Comparison of ENCODE assay signal across 1 cellular context in genomic region chr7:92777993-92778392, GRCh38.
TF ChIP-seq lines count a peak whose summit lies in the region.

No MANE protein-coding gene starts in this region.

TF ChIP-seq in SK-N-SH treated with all-trans-retinoic acid at 6 μM for 48 hours, 23 proteins besides CTCF, POLR2A, EP300 and RAD21:
- TF ChIP-seq, protein P1, sequence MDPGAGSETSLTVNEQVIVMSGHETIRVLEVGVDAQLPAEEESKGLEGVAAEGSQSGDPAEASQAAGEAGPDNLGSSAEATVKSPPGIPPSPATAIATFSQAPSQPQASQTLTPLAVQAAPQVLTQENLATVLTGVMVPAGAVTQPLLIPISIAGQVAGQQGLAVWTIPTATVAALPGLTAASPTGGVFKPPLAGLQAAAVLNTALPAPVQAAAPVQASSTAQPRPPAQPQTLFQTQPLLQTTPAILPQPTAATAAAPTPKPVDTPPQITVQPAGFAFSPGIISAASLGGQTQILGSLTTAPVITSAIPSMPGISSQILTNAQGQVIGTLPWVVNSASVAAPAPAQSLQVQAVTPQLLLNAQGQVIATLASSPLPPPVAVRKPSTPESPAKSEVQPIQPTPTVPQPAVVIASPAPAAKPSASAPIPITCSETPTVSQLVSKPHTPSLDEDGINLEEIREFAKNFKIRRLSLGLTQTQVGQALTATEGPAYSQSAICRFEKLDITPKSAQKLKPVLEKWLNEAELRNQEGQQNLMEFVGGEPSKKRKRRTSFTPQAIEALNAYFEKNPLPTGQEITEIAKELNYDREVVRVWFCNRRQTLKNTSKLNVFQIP (CRISPR knock-in tag; IDR thresholded peaks at IDR 0.05; ENCODE audit: borderline replicate concordance, low read depth), result no peak
- peak; percentile 6; the same call in 1 of the 2 replicates for TF ChIP-seq ISL1 (CRISPR knock-in tag; IDR thresholded peaks at IDR 0.05)
- TF ChIP-seq BACH2 (CRISPR knock-in tag; IDR thresholded peaks at IDR 0.05; ENCODE audit: borderline replicate concordance), result no peak
- TF ChIP-seq TCF4 (CRISPR knock-in tag; IDR thresholded peaks at IDR 0.05; ENCODE audit: borderline replicate concordance), result peak; percentile 57; the same call in 1 of the 2 replicates
- no peak for TF ChIP-seq ZNF8 (CRISPR knock-in tag; IDR thresholded peaks at IDR 0.05)
